1 cellular context compared by ENCODE assay signal in genomic region chr17:45228121-45228941, GRCh38.
TF ChIP-seq lines count a peak whose summit lies in the region.

No MANE protein-coding gene starts in this region.

TF ChIP-seq in GM12878, 131 proteins besides CTCF, POLR2A, EP300 and RAD21 (continued from another document):
- TF ChIP-seq MLLT1 (IDR thresholded peaks at IDR 0.05) (0 out of 2 replicates have a peak, but pooled peaks have one; percentile 21), SMARCA5 (IDR thresholded peaks at IDR 0.05) (peak; percentile 69), POLR2AphosphoS5 (IDR thresholded peaks at IDR 0.05; ENCODE audit: low read length) (peak; percentile 56; the same call in 1 of the 2 replicates), PKNOX1 (IDR thresholded peaks at IDR 0.05) (0 out of 2 replicates have a peak, but pooled peaks have one; percentile 42), NR2C1 (IDR thresholded peaks at IDR 0.05) (no peak), SUPT20H (IDR thresholded peaks at IDR 0.05; ENCODE audit: borderline replicate concordance, control insufficient read depth, low read depth, low read length) (no peak), FOXM1 (IDR thresholded peaks at IDR 0.05; ENCODE audit: low read depth, low read length) (no peak), CHD1 (IDR thresholded peaks at IDR 0.05; ENCODE audit: low read depth, low read length) (no peak), PAX5 (IDR thresholded peaks at IDR 0.05; ENCODE audit: borderline replicate concordance, low read depth, low read length) (no peak), USF1 (IDR thresholded peaks at IDR 0.05; ENCODE audit: borderline replicate concordance, extremely low read length, insufficient read depth, low read depth, low read length) (no peak), SUZ12 (IDR thresholded peaks at IDR 0.05; ENCODE audit: unreplicated experiment) (no peak), CBX5 (IDR thresholded peaks at IDR 0.05; ENCODE audit: low read depth) (no peak), LARP7 (IDR thresholded peaks at IDR 0.05) (0 out of 2 replicates have a peak, but pooled peaks have one; percentile 48), TCF12 (IDR thresholded peaks at IDR 0.05; ENCODE audit: low read depth, low read length) (0 out of 2 replicates have a peak, but pooled peaks have one; percentile 4)
